Comparison of ENCODE assay signal across 15 cellular contexts in genomic region chr21:26565105-26565504, GRCh38. TPM values are rescaled to one million over a fixed set of nuclear protein-coding genes. Genes with fewer than 3 reads are reported as not detected.
"Had no signal": no experiment of that assay in that cellular context is flagged by ENCODE, and none has a peak within 500 bp of the region (broad histone marks: within the 10 kb centered on the region; RNA-seq: fewer than 3 reads in every experiment).

No MANE protein-coding gene starts in this region.

- H3K4me1 ChIP-seq: foreskin keratinocyte, vagina had no signal

- H3K36me3 ChIP-seq: brain microvascular endothelial cell, vagina had no signal

- H3K4me3 ChIP-seq: hepatocyte, vagina had no signal

- DNase-seq: activated CD4-positive, alpha-beta T cell treated with anti-CD3 and anti-CD28 coated beads for 36 hours; activated CD8-positive, alpha-beta memory T cell treated with anti-CD3 and anti-CD28 coated beads, Interleukin-2, amount 50 U/mL, for 4 hours; activated CD8-positive, alpha-beta T cell treated with anti-CD3 and anti-CD28 coated beads for 36 hours; activated gamma-delta T cell treated with Interleukin-2 at 50 U/mL for 16 hours; activated naive CD8-positive, alpha-beta T cell treated with anti-CD3 and anti-CD28 coated beads for 36 hours; activated T-cell treated with anti-CD3 and anti-CD28 coated beads, Interleukin-2, amount 50 U/mL, for 72 hours; brain microvascular endothelial cell; foreskin keratinocyte; stimulated activated CD4-positive, alpha-beta T cell treated with anti-CD3 and anti-CD28 coated beads, Interleukin-4, amount 100 ng/mL, for 1 hour; stimulated activated CD8-positive, alpha-beta memory T cell treated with anti-CD3 and anti-CD28 coated beads, Interleukin-4, amount 100 ng/mL, for 48 hours; stimulated activated naive CD8-positive, alpha-beta T cell treated with anti-CD3 and anti-CD28 coated beads, Interleukin-15, amount 100 ng/mL, for 72 hours; T-helper 9 cell had no signal

- H3K27ac ChIP-seq: brain microvascular endothelial cell, foreskin keratinocyte, hepatocyte, vagina had no signal

- H3K27me3 ChIP-seq: brain microvascular endothelial cell, foreskin keratinocyte, hepatocyte, vagina had no signal

- ATAC-seq: activated CD4-positive, alpha-beta T cell treated with anti-CD3 and anti-CD28 coated beads for 36 hours; activated CD8-positive, alpha-beta T cell treated with anti-CD3 and anti-CD28 coated beads for 36 hours; activated T-cell treated with anti-CD3 and anti-CD28 coated beads, Interleukin-2, amount 50 U/mL, for 72 hours; foreskin keratinocyte; natural killer cell treated with Interleukin-12 subunit alpha and Interleukin-12 subunit beta and Interleukin-15 and Interleukin-18, amount 100 ng/mL, for 72 hours; stimulated activated naive CD8-positive, alpha-beta T cell treated with anti-CD3 and anti-CD28 coated beads, Interleukin-15, amount 100 ng/mL, for 72 hours had no signal

- H3K9me3 ChIP-seq: vagina had no signal

RNA-seq across cellular contexts. Expression of gene CYYR1, which starts 8.0 kb away (rescaled TPM):
- total RNA-seq: activated CD4-positive, alpha-beta T cell treated with anti-CD3 and anti-CD28 coated beads for 36 hours; activated CD8-positive, alpha-beta T cell treated with anti-CD3 and anti-CD28 coated beads for 36 hours; activated naive CD8-positive, alpha-beta T cell treated with anti-CD3 and anti-CD28 coated beads for 36 hours; activated T-cell treated with anti-CD3 and anti-CD28 coated beads, Interleukin-2, amount 50 U/mL, for 72 hours; natural killer cell treated with Interleukin-12 subunit alpha and Interleukin-12 subunit beta and Interleukin-15 and Interleukin-18, amount 100 ng/mL, for 72 hours had no signal
